Comparison of ENCODE assay signal across 10 cellular contexts in the genomic region with DNA sequence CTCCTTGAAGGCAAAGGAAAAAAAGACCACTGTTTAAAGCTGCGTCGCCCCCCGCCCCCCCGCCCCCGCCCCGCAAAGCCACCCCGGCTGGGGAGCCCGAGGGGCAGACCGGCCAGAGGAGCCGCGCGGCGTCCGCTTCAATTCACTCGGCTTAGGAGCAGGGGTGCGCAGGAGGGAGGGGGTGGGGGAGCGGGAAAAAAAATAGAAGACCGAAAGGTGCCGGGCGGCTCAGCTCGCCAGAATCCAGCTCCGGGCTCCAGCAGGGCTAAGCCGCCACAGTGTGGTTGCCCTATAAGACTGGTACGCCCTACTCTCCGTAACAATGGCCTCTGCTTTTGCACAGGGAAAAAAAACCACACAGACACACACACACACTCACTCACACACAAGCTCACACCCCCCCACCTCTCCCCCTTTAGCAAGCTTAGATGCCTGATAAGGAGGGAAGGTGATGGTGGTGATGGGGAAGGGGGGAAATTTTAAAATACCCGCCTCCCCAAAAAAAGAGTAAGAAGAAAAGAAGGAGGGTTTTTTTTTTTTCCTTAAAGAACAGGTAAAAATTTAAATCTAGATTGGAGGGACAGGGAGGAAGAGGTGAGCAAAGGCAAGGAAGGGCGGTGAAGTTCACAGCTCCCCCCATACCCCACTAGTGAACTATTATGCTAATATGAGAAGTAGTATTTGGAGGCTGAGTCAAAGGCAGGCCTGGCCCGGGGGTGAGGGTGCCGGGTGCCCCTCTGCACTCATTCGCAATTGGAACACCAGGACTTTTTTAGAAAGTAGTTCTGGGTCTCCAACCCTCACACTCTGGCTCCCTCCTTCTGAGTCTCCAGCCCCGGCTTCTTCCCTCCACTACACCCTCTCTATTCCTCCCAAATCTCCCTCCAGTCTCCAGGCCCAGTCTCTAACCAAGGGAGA. TPM values are rescaled to one million over a fixed set of nuclear protein-coding genes. Genes with fewer than 3 reads are reported as not detected.
DNase-seq lines count a peak whose midpoint lies in the region; ATAC-seq and TF ChIP-seq lines count a peak whose summit lies in the region.
"Had no signal": no experiment of that assay in that cellular context is flagged by ENCODE, and none has a peak within 500 bp of the region (broad histone marks: within the 10 kb centered on the region; RNA-seq: fewer than 3 reads in every experiment).

No MANE protein-coding gene starts in this region.

- no peak overlapping the region for H3K27ac Mint-ChIP-seq in activated CD8-positive, alpha-beta T cell treated with anti-CD3 and anti-CD28 coated beads, Interleukin-2, amount 10 ng/mL, durations not matched to agents 7 days and 5 days

- peaks cover 4% of the 10 kb centered on the region for H3K36me3 Mint-ChIP-seq in activated CD8-positive, alpha-beta T cell treated with anti-CD3 and anti-CD28 coated beads, Interleukin-2, amount 10 ng/mL, durations not matched to agents 7 days and 5 days (ENCODE audit: low read depth)

- TF ChIP-seq CTCF in thoracic aorta (IDR thresholded peaks at IDR 0.05) = no peak
- TF ChIP-seq CTCF in body of pancreas (IDR thresholded peaks at IDR 0.05) = no peak

- no peaks in the 10 kb centered on the region for H3K9me3 ChIP-seq in right cardiac atrium (ENCODE audit: control insufficient read depth, low read length)
- no peaks in the 10 kb centered on the region for H3K9me3 ChIP-seq in thoracic aorta
- no peaks in the 10 kb centered on the region for H3K9me3 ChIP-seq in body of pancreas

- peak overlapping the region; percentile 17 for H3K27ac ChIP-seq in right cardiac atrium (ENCODE audit: low read length)
- peak overlapping the region; percentile 91 to 96 for H3K27ac ChIP-seq in thoracic aorta
- no peak overlapping the region for H3K27ac ChIP-seq in body of pancreas

- H3K27me3 ChIP-seq in right cardiac atrium (ENCODE audit: control insufficient read depth, insufficient read depth) (no peaks in the 10 kb centered on the region), thoracic aorta (replicated peaks; ENCODE audit: insufficient read depth) (no peaks in the 10 kb centered on the region), body of pancreas (peaks cover 0 to 22% of the 10 kb centered on the region in 2 donors)

- intact Hi-C loops in right cardiac atrium (cut with DNase I) = no loop called here
- intact Hi-C loops in body of pancreas (cut with DNase I) = no loop called here

- H3K4me1 Mint-ChIP-seq in activated CD8-positive, alpha-beta T cell treated with anti-CD3 and anti-CD28 coated beads, Interleukin-2, amount 10 ng/mL, durations not matched to agents 7 days and 5 days (ENCODE audit: low read depth) = peaks cover 14% of the 10 kb centered on the region

- peak overlapping the region; percentile 60 for H3K4me3 Mint-ChIP-seq in activated CD8-positive, alpha-beta T cell treated with anti-CD3 and anti-CD28 coated beads, Interleukin-2, amount 10 ng/mL, durations not matched to agents 7 days and 5 days

- DNase-seq in NCI-H345 (lab: John Stamatoyannopoulos, UW) (peak; percentile 39), NCI-H345 treated with DMSO at 0.1 percent for 48 hours (lab: John Stamatoyannopoulos, UW; ENCODE audit: unreplicated experiment) (no peak), right cardiac atrium (no peak), thoracic aorta (ENCODE audit: low spot score) (no peak), DMS114 treated with DMSO at 0.1 percent for 48 hours (lab: John Stamatoyannopoulos, UW; ENCODE audit: unreplicated experiment) (no peak), midbrain (lab: John Stamatoyannopoulos, UW) (no peak), body of pancreas (no peak)
- DNase-seq in activated CD8-positive, alpha-beta T cell treated with anti-CD3 and anti-CD28 coated beads, Interleukin-2, amount 10 ng/mL, durations not matched to agents 7 days and 5 days = no peak

- POLR2A ChIA-PET in activated CD8-positive, alpha-beta T cell treated with anti-CD3 and anti-CD28 coated beads, Interleukin-2, amount 10 ng/mL, durations not matched to agents 7 days and 5 days (lab: Charles Lee) = interaction anchor here (0.9 kb wide), 1 partner anchor 10 kb away, joined by 3 read pairs; no protein-coding TSS in a partner anchor

- CTCF ChIA-PET in activated CD8-positive, alpha-beta T cell treated with anti-CD3 and anti-CD28 coated beads, Interleukin-2, amount 10 ng/mL, durations not matched to agents 7 days and 5 days (lab: Charles Lee) = interaction anchor here (0.5 to 1.2 kb wide), 4 partner anchors 46 to 204 kb away, joined by 3 to 4 read pairs (median 3); no protein-coding TSS in a partner anchor

- peaks cover 13% of the 10 kb centered on the region for H3K27me3 Mint-ChIP-seq in activated CD8-positive, alpha-beta T cell treated with anti-CD3 and anti-CD28 coated beads, Interleukin-2, amount 10 ng/mL, durations not matched to agents 7 days and 5 days (ENCODE audit: low read depth)

- H3K9me3 Mint-ChIP-seq in activated CD8-positive, alpha-beta T cell treated with anti-CD3 and anti-CD28 coated beads, Interleukin-2, amount 10 ng/mL, durations not matched to agents 7 days and 5 days (ENCODE audit: insufficient read depth) = no peaks in the 10 kb centered on the region

- 37% methylated on average over 31 of the region's 31 CpGs for WGBS in right cardiac atrium
- 27 to 44% methylated on average over 17 to 27 of the region's 31 CpGs for WGBS in body of pancreas, 2 donors

- peak; percentile 51 for ATAC-seq in activated CD8-positive, alpha-beta T cell treated with anti-CD3 and anti-CD28 coated beads, Interleukin-2, amount 10 ng/mL, durations not matched to agents 7 days and 5 days
- ATAC-seq in right cardiac atrium (peak in 1 of 2 donors; percentile 36), thoracic aorta (ENCODE audit: insufficient number of reproducible peaks, low FRiP score, low read depth) (no peak), body of pancreas (no peak)

- H3K36me3 ChIP-seq in thoracic aorta (peaks cover 1% of the 10 kb centered on the region), body of pancreas (replicated peaks in 1 of 2; ENCODE audit: insufficient read depth in 1 of 2, low read depth in 2 of 2) (no peaks in the 10 kb centered on the region)

- H3K4me1 ChIP-seq in right cardiac atrium (ENCODE audit: control insufficient read depth, insufficient read depth, low read length) (peaks cover 1% of the 10 kb centered on the region), thoracic aorta (ENCODE audit: control insufficient read depth in 1 of 2, low read depth in 2 of 2) (peaks cover 45 to 77% of the 10 kb centered on the region in 2 donors), body of pancreas (peaks cover 22% of the 10 kb centered on the region)

- peak overlapping the region; percentile 67 for H3K4me3 ChIP-seq in right cardiac atrium (ENCODE audit: low read length)
- H3K4me3 ChIP-seq in thoracic aorta = peak overlapping the region; percentile 84
- no peak overlapping the region for H3K4me3 ChIP-seq in body of pancreas

- no peak for TF ChIP-seq POLR2A in body of pancreas (IDR thresholded peaks at IDR 0.05)

RNA-seq across cellular contexts. Expression of a gene that starts 11.0 kb away (rescaled TPM):
- 10 to 100 TPM; 15.7 to 17.7 TPM for total RNA-seq in activated CD8-positive, alpha-beta T cell treated with anti-CD3 and anti-CD28 coated beads, Interleukin-2, amount 10 ng/mL, durations not matched to agents 7 days and 5 days
- total RNA-seq in right cardiac atrium (1 to 10 TPM; 2.4 to 9.9 (median 6.0) TPM), thoracic aorta (10 to 100 TPM; 53.3 to 73.0 TPM), body of pancreas (10 to 100 TPM; 13.7 to 32.3 TPM)
- polyA plus RNA-seq in right cardiac atrium = 5.5 TPM

RNA-seq across cellular contexts. Expression of a gene that starts 22.3 kb away (rescaled TPM):
- total RNA-seq in activated CD8-positive, alpha-beta T cell treated with anti-CD3 and anti-CD28 coated beads, Interleukin-2, amount 10 ng/mL, durations not matched to agents 7 days and 5 days = 1 to 10 TPM; 5.7 to 6.1 TPM
- 1 to 10 TPM in 1 of 4 donors, under 1 TPM in 3; 0.38 to 1.1 (median 0.52) TPM for total RNA-seq in right cardiac atrium
- 1.1 TPM for polyA plus RNA-seq in right cardiac atrium
- 10 to 100 TPM in 1 of 2 donors, 1 to 10 TPM in 1; 6.2 to 11.5 TPM for total RNA-seq in thoracic aorta
- total RNA-seq in body of pancreas = 1 to 10 TPM in 1 of 2 donors, under 1 TPM in 1; 0.26 to 2.3 TPM
- polyA plus RNA-seq: BJ had no signal

RNA-seq across cellular contexts. Expression of a gene that starts 25.1 kb away (rescaled TPM):
- not detected for total RNA-seq in activated CD8-positive, alpha-beta T cell treated with anti-CD3 and anti-CD28 coated beads, Interleukin-2, amount 10 ng/mL, durations not matched to agents 7 days and 5 days
- total RNA-seq in right cardiac atrium (not detected), thoracic aorta (not detected), body of pancreas (not detected)
- not detected for polyA plus RNA-seq in right cardiac atrium
- total RNA-seq: dermis microvascular lymphatic vessel endothelial cell had no signal
- polyA plus RNA-seq: BJ had no signal

RNA-seq across cellular contexts. Expression of a gene that starts 34.2 kb away (rescaled TPM):
- total RNA-seq in activated CD8-positive, alpha-beta T cell treated with anti-CD3 and anti-CD28 coated beads, Interleukin-2, amount 10 ng/mL, durations not matched to agents 7 days and 5 days = 10 to 100 TPM in 1 of 2 experiments, 1 to 10 TPM in 1; 8.2 to 10.3 TPM
- total RNA-seq in right cardiac atrium = 1 to 10 TPM; 1.2 to 2.3 (median 2.2) TPM
- polyA plus RNA-seq in right cardiac atrium = 2.8 TPM
- total RNA-seq in thoracic aorta = 10 to 100 TPM; 26.8 to 33.3 TPM
- 1 to 10 TPM in 1 of 2 donors, not detected in 1; 2.9 TPM for total RNA-seq in body of pancreas
- polyA plus RNA-seq: BJ had no signal

RNA-seq across cellular contexts. Expression of a gene that starts 37.7 kb away (rescaled TPM):
- total RNA-seq in activated CD8-positive, alpha-beta T cell treated with anti-CD3 and anti-CD28 coated beads, Interleukin-2, amount 10 ng/mL, durations not matched to agents 7 days and 5 days = not detected
- total RNA-seq in right cardiac atrium (under 1 TPM in 3 of 4 donors, not detected in 1; 0.12 to 0.37 (median 0.14) TPM), thoracic aorta (1 to 10 TPM in 1 of 2 donors, under 1 TPM in 1; 0.56 to 3.8 TPM), body of pancreas (under 1 TPM in 1 of 2 donors, not detected in 1; 0.99 TPM)
- polyA plus RNA-seq in right cardiac atrium = 0.14 TPM
- polyA plus RNA-seq: BJ had no signal

Comparison
In these comparisons a context has a peak if more than half of its experiments do, and no peak if none do; other contexts are left out.
1. H3K27ac ChIP-seq: peak in right cardiac atrium (single experiment) and thoracic aorta (2 of 2); none in body of pancreas (0 of 4).
2. H3K4me3 ChIP-seq: peak in right cardiac atrium (single experiment) and thoracic aorta (single experiment); none in body of pancreas (0 of 2).